In the genomic region with DNA sequence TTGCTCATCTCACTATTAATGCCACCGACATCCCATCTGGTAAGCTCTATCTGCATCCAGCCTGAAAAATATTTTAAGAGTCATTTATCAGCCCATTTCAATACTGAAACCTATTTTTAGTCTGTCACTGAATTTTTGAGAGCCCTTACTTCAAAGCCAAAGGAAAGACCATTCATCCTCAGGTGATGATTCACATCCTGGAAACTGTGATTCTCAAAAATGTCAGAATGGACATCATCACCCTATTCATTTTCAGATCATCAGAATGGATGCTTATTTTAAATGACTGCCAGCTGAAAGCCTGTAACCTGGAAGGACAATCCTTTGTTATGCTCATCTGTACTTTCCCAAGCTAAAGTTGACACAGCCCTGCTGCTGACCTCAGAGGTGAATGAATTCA, we compare ENCODE assay signal across 22 cellular contexts. TPM values are rescaled to one million over a fixed set of nuclear protein-coding genes. Genes with fewer than 3 reads are reported as not detected.
A peak's percentile ranks its signal among the peaks of the same experiment; 100 is the strongest.
DNase-seq lines count a peak whose midpoint lies in the region; ATAC-seq, FAIRE-seq and TF ChIP-seq lines count a peak whose summit lies in the region.
"Had no signal": no experiment of that assay in that cellular context is flagged by ENCODE, and none has a peak within 500 bp of the region (broad histone marks: within the 10 kb centered on the region; RNA-seq: fewer than 3 reads in every experiment).

No MANE protein-coding gene starts in this region.

- H3K9me3 ChIP-seq in astrocyte (ENCODE audit: insufficient read depth, low read depth, low read length): no peaks in the 10 kb centered on the region
- no peaks in the 10 kb centered on the region for H3K9me3 ChIP-seq in Karpas-422 (ENCODE audit: low read length)
- H3K9me3 ChIP-seq: right lobe of liver, thoracic aorta had no signal

- H3K4me3 ChIP-seq in astrocyte (ENCODE audit: insufficient read depth, low read depth, low read length) (no peak overlapping the region), Karpas-422 (ENCODE audit: low read length) (no peak overlapping the region)
- H3K4me3 ChIP-seq: right lobe of liver, thoracic aorta had no signal

- no peak for DNase-seq in activated CD4-positive, alpha-beta memory T cell treated with anti-CD3 and anti-CD28 coated beads, Interleukin-2, amount 10 ng/mL, durations not matched to agents 7 days and 5 days
- no peak for DNase-seq in activated CD4-positive, alpha-beta memory T cell treated with anti-CD3 and anti-CD28 coated beads for 36 hours
- DNase-seq in HS-5 (ENCODE audit: low read depth) (peak; percentile 2), astrocyte (ENCODE audit: low read depth) (no peak), Karpas-422 (no peak), HTR-8/SVneo (ENCODE audit: insufficient read length, low spot score) (no peak), LoVo (ENCODE audit: low spot score) (no peak)
- DNase-seq in stimulated activated naive B cell treated with anti-CD40 and anti-IgM and Interleukin-4, amounts not matched to agents 10 μg/mL and 1 μg/mL and 100 μg/mL, for 72 hours: no peak
- DNase-seq: anterior cingulate cortex; GOT3; NCI-H1436; NCI-H748 treated with DMSO at 0.1 percent for 48 hours; right lobe of liver; SHP77; stimulated activated CD8-positive, alpha-beta memory T cell treated with anti-CD3 and anti-CD28 coated beads, Interleukin-4, amount 100 ng/mL, for 48 hours had no signal

- peaks cover 5% of the 10 kb centered on the region for H3K27me3 ChIP-seq in astrocyte (ENCODE audit: insufficient read depth, low read length)
- H3K27me3 ChIP-seq in Karpas-422 (ENCODE audit: low read length): no peaks in the 10 kb centered on the region
- H3K27me3 ChIP-seq: right lobe of liver had no signal

- no peaks in the 10 kb centered on the region for H3K27me3 Mint-ChIP-seq in activated CD4-positive, alpha-beta memory T cell treated with anti-CD3 and anti-CD28 coated beads, Interleukin-2, amount 10 ng/mL, durations not matched to agents 7 days and 5 days
- no peaks in the 10 kb centered on the region for H3K27me3 Mint-ChIP-seq in activated CD4-positive, alpha-beta memory T cell treated with anti-CD3 and anti-CD28 coated beads for 36 hours
- peaks cover 1% of the 10 kb centered on the region for H3K27me3 Mint-ChIP-seq in astrocyte (ENCODE audit: low read depth, unreplicated experiment)
- peaks cover 0 to 5% of the 10 kb centered on the region in 2 donors for H3K27me3 Mint-ChIP-seq in stimulated activated naive B cell treated with anti-CD40 and anti-IgM and Interleukin-4, amounts not matched to agents 10 μg/mL and 1 μg/mL and 100 μg/mL, for 72 hours
- H3K27me3 Mint-ChIP-seq: natural killer cell treated with Interleukin-12 subunit alpha and Interleukin-12 subunit beta and Interleukin-15 and Interleukin-18, amount 100 ng/mL, for 72 hours had no signal

- H3K27ac ChIP-seq in astrocyte (ENCODE audit: low read depth, low read length) (no peak overlapping the region), Karpas-422 (ENCODE audit: low read length) (no peak overlapping the region)
- H3K27ac ChIP-seq: C4-2B, parathyroid adenoma, right lobe of liver, thoracic aorta had no signal

- peaks cover 14% of the 10 kb centered on the region for H3K36me3 Mint-ChIP-seq in activated CD4-positive, alpha-beta memory T cell treated with anti-CD3 and anti-CD28 coated beads, Interleukin-2, amount 10 ng/mL, durations not matched to agents 7 days and 5 days (ENCODE audit: low read depth)
- H3K36me3 Mint-ChIP-seq in activated CD4-positive, alpha-beta memory T cell treated with anti-CD3 and anti-CD28 coated beads for 36 hours: peaks cover 2% of the 10 kb centered on the region
- H3K36me3 Mint-ChIP-seq in astrocyte (ENCODE audit: low read depth, unreplicated experiment): peaks cover 3% of the 10 kb centered on the region
- no peaks in the 10 kb centered on the region for H3K36me3 Mint-ChIP-seq in stimulated activated naive B cell treated with anti-CD40 and anti-IgM and Interleukin-4, amounts not matched to agents 10 μg/mL and 1 μg/mL and 100 μg/mL, for 72 hours
- H3K36me3 Mint-ChIP-seq: natural killer cell treated with Interleukin-12 subunit alpha and Interleukin-12 subunit beta and Interleukin-15 and Interleukin-18, amount 100 ng/mL, for 72 hours had no signal

- H3K4me2 ChIP-seq in astrocyte (ENCODE audit: low read length) (peak overlapping the region; percentile 17), Karpas-422 (ENCODE audit: low read depth, low read length, poor library complexity, severe bottlenecking) (no peak overlapping the region)

- ATAC-seq in stimulated activated naive B cell treated with anti-CD40 and anti-IgM and Interleukin-4, amounts not matched to agents 10 μg/mL and 1 μg/mL and 100 μg/mL, for 72 hours (replicated peaks): peak; percentile 33 to 69
- ATAC-seq: natural killer cell treated with Interleukin-12 subunit alpha and Interleukin-12 subunit beta and Interleukin-15 and Interleukin-18, amount 100 ng/mL, for 72 hours; right lobe of liver had no signal

- H3K79me2 ChIP-seq in astrocyte (ENCODE audit: insufficient read depth, low read length) (no peaks in the 10 kb centered on the region), Karpas-422 (ENCODE audit: low read length) (no peaks in the 10 kb centered on the region)
- H3K79me2 ChIP-seq: parathyroid adenoma had no signal

- no peaks in the 10 kb centered on the region for H3K9me2 ChIP-seq in Karpas-422 (replicated peaks; ENCODE audit: insufficient read depth, low read length)

- FAIRE-seq in astrocyte (lab: Jason Lieb, UNC) (no peak), HTR-8/SVneo (lab: Jason Lieb, UNC) (no peak)

- no peaks in the 10 kb centered on the region for H3K9me3 Mint-ChIP-seq in activated CD4-positive, alpha-beta memory T cell treated with anti-CD3 and anti-CD28 coated beads, Interleukin-2, amount 10 ng/mL, durations not matched to agents 7 days and 5 days
- no peaks in the 10 kb centered on the region for H3K9me3 Mint-ChIP-seq in activated CD4-positive, alpha-beta memory T cell treated with anti-CD3 and anti-CD28 coated beads for 36 hours
- no peaks in the 10 kb centered on the region for H3K9me3 Mint-ChIP-seq in astrocyte (ENCODE audit: unreplicated experiment)
- no peaks in the 10 kb centered on the region for H3K9me3 Mint-ChIP-seq in stimulated activated naive B cell treated with anti-CD40 and anti-IgM and Interleukin-4, amounts not matched to agents 10 μg/mL and 1 μg/mL and 100 μg/mL, for 72 hours
- H3K9me3 Mint-ChIP-seq: central memory CD8-positive, alpha-beta T cell; natural killer cell treated with Interleukin-12 subunit alpha and Interleukin-12 subunit beta and Interleukin-15 and Interleukin-18, amount 100 ng/mL, for 72 hours had no signal

- H4K20me1 ChIP-seq in astrocyte (ENCODE audit: insufficient read depth, low read length) (no peaks in the 10 kb centered on the region), Karpas-422 (ENCODE audit: insufficient read depth, low read depth, low read length) (no peaks in the 10 kb centered on the region)

- H3K4me3 Mint-ChIP-seq in activated CD4-positive, alpha-beta memory T cell treated with anti-CD3 and anti-CD28 coated beads, Interleukin-2, amount 10 ng/mL, durations not matched to agents 7 days and 5 days: no peak overlapping the region
- no peak overlapping the region for H3K4me3 Mint-ChIP-seq in activated CD4-positive, alpha-beta memory T cell treated with anti-CD3 and anti-CD28 coated beads for 36 hours
- H3K4me3 Mint-ChIP-seq in astrocyte (ENCODE audit: unreplicated experiment): no peak overlapping the region
- no peak overlapping the region for H3K4me3 Mint-ChIP-seq in stimulated activated naive B cell treated with anti-CD40 and anti-IgM and Interleukin-4, amounts not matched to agents 10 μg/mL and 1 μg/mL and 100 μg/mL, for 72 hours
- H3K4me3 Mint-ChIP-seq: central memory CD8-positive, alpha-beta T cell; natural killer cell treated with Interleukin-12 subunit alpha and Interleukin-12 subunit beta and Interleukin-15 and Interleukin-18, amount 100 ng/mL, for 72 hours had no signal

- H3K9ac ChIP-seq in astrocyte (ENCODE audit: low read length) (no peak overlapping the region), Karpas-422 (ENCODE audit: low read length) (no peak overlapping the region)
- H3K9ac ChIP-seq: parathyroid adenoma had no signal

- H3K4me1 Mint-ChIP-seq in activated CD4-positive, alpha-beta memory T cell treated with anti-CD3 and anti-CD28 coated beads, Interleukin-2, amount 10 ng/mL, durations not matched to agents 7 days and 5 days: peaks cover 18% of the 10 kb centered on the region
- H3K4me1 Mint-ChIP-seq in activated CD4-positive, alpha-beta memory T cell treated with anti-CD3 and anti-CD28 coated beads for 36 hours (ENCODE audit: low read depth): peaks cover 11% of the 10 kb centered on the region
- peaks cover 5% of the 10 kb centered on the region for H3K4me1 Mint-ChIP-seq in astrocyte (ENCODE audit: low read depth, unreplicated experiment)
- H3K4me1 Mint-ChIP-seq in stimulated activated naive B cell treated with anti-CD40 and anti-IgM and Interleukin-4, amounts not matched to agents 10 μg/mL and 1 μg/mL and 100 μg/mL, for 72 hours: peaks cover 16 to 20% of the 10 kb centered on the region in 2 donors
- H3K4me1 Mint-ChIP-seq: central memory CD8-positive, alpha-beta T cell had no signal

- H3K36me3 ChIP-seq in astrocyte (ENCODE audit: insufficient read depth, low read length): no peaks in the 10 kb centered on the region
- no peaks in the 10 kb centered on the region for H3K36me3 ChIP-seq in Karpas-422 (ENCODE audit: insufficient read depth, low read length)
- H3K36me3 ChIP-seq: right lobe of liver, thoracic aorta had no signal

- intact Hi-C loops in activated CD4-positive, alpha-beta memory T cell treated with anti-CD3 and anti-CD28 coated beads for 36 hours (cut with micrococcal nuclease): no loop called here

- no peak for TF ChIP-seq CTCF in astrocyte (IDR thresholded peaks at IDR 0.05; ENCODE audit: insufficient read depth, low read depth, low read length)

- CTCF ChIA-PET in activated CD4-positive, alpha-beta memory T cell treated with anti-CD3 and anti-CD28 coated beads, Interleukin-2, amount 10 ng/mL, durations not matched to agents 7 days and 5 days (lab: Charles Lee): no interaction called here
- CTCF ChIA-PET in activated CD4-positive, alpha-beta memory T cell treated with anti-CD3 and anti-CD28 coated beads for 36 hours (lab: Charles Lee): no interaction called here

- POLR2A ChIA-PET in activated CD4-positive, alpha-beta memory T cell treated with anti-CD3 and anti-CD28 coated beads, Interleukin-2, amount 10 ng/mL, durations not matched to agents 7 days and 5 days (lab: Charles Lee): interaction anchor here (1.0 kb wide), 1 partner anchor 204 kb away, joined by 3 read pairs; no protein-coding TSS in a partner anchor
- POLR2A ChIA-PET in activated CD4-positive, alpha-beta memory T cell treated with anti-CD3 and anti-CD28 coated beads for 36 hours (lab: Charles Lee): no interaction called here

- no peak overlapping the region for H2AFZ ChIP-seq in astrocyte (ENCODE audit: low read depth, low read length)
- no peak overlapping the region for H2AFZ ChIP-seq in Karpas-422 (ENCODE audit: low read length)
- H2AFZ ChIP-seq: parathyroid adenoma had no signal

- H3K4me1 ChIP-seq in astrocyte (ENCODE audit: insufficient read depth, low read length) (peaks cover 7% of the 10 kb centered on the region), Karpas-422 (ENCODE audit: low read length) (peaks cover 26% of the 10 kb centered on the region)
- H3K4me1 ChIP-seq: parathyroid adenoma, right lobe of liver had no signal

- H3K27ac Mint-ChIP-seq in activated CD4-positive, alpha-beta memory T cell treated with anti-CD3 and anti-CD28 coated beads, Interleukin-2, amount 10 ng/mL, durations not matched to agents 7 days and 5 days: peak overlapping the region; percentile 45
- H3K27ac Mint-ChIP-seq in activated CD4-positive, alpha-beta memory T cell treated with anti-CD3 and anti-CD28 coated beads for 36 hours: no peak overlapping the region
- no peak overlapping the region for H3K27ac Mint-ChIP-seq in astrocyte (ENCODE audit: unreplicated experiment)
- peak overlapping the region; percentile 34 for H3K27ac Mint-ChIP-seq in stimulated activated naive B cell treated with anti-CD40 and anti-IgM and Interleukin-4, amounts not matched to agents 10 μg/mL and 1 μg/mL and 100 μg/mL, for 72 hours

RNA-seq across cellular contexts. Expression of a gene that starts 27.0 kb away (rescaled TPM):
- total RNA-seq in activated CD4-positive, alpha-beta memory T cell treated with anti-CD3 and anti-CD28 coated beads, Interleukin-2, amount 10 ng/mL, durations not matched to agents 7 days and 5 days: 1 to 10 TPM; 7.5 to 7.6 TPM
- 1 to 10 TPM; 3.7 to 4.5 TPM for total RNA-seq in activated CD4-positive, alpha-beta memory T cell treated with anti-CD3 and anti-CD28 coated beads for 36 hours
- not detected in 2 replicates for total RNA-seq in astrocyte
- not detected in 2 replicates for total RNA-seq in Karpas-422 (2014; rRNA removed; shearing (Covaris generic); ENCODE audit: low replicate concordance)
- total RNA-seq: G401, MCF 10A had no signal

Comparison
In these comparisons a context has a peak if more than half of its experiments do, and no peak if none do; other contexts are left out.
1. H3K27ac Mint-ChIP-seq: peak in activated CD4-positive, alpha-beta memory T cell treated with anti-CD3 and anti-CD28 coated beads, Interleukin-2, amount 10 ng/mL, durations not matched to agents 7 days and 5 days (single experiment) and stimulated activated naive B cell treated with anti-CD40 and anti-IgM and Interleukin-4, amounts not matched to agents 10 μg/mL and 1 μg/mL and 100 μg/mL, for 72 hours (single experiment); none in activated CD4-positive, alpha-beta memory T cell treated with anti-CD3 and anti-CD28 coated beads for 36 hours (single experiment) and astrocyte (single experiment).